20 cellular contexts compared by ENCODE assay signal in genomic region chr17:54947396-54947795, GRCh38. TPM values are rescaled to one million over a fixed set of nuclear protein-coding genes. Genes with fewer than 3 reads are reported as not detected.
"Had no signal": no experiment of that assay in that cellular context is flagged by ENCODE, and none has a peak within 500 bp of the region (broad histone marks: within the 10 kb centered on the region; RNA-seq: fewer than 3 reads in every experiment).

No MANE protein-coding gene starts in this region.

- H3K9me3 Mint-ChIP-seq: dendritic cell treated with granulocyte-macrophage colony-stimulating factor and Interleukin-4, amounts not matched to agents 40 ng/mL and 50 ng/mL, for 4 days; immature natural killer cell; mesothelial cell of epicardium had no signal

- ATAC-seq: right cardiac atrium had no signal

- FAIRE-seq: bronchial epithelial cell, TTC549 had no signal

- H3K27ac Mint-ChIP-seq: dendritic cell treated with granulocyte-macrophage colony-stimulating factor and Interleukin-4, amounts not matched to agents 40 ng/mL and 50 ng/mL, for 4 days; immature natural killer cell; mesothelial cell of epicardium had no signal

- H3K27ac ChIP-seq: prostate gland, skin epidermis, transverse colon, vagina had no signal

- H3K4me3 ChIP-seq: lung, prostate gland, skin epidermis, transverse colon, vagina had no signal

- H3K36me3 ChIP-seq: prostate gland, vagina had no signal

- H3K4me1 ChIP-seq: prostate gland, transverse colon, vagina had no signal

- DNase-seq: activated naive CD4-positive, alpha-beta T cell treated with Interleukin-2 at 50 U/mL for 16 hours; activated T-cell treated with anti-CD3 and anti-CD28 coated beads for 4 hours; aorta; effector memory CD4-positive, alpha-beta T cell; foreskin melanocyte; head of caudate nucleus; immature natural killer cell; right cardiac atrium; stimulated activated CD4-positive, alpha-beta T cell treated with anti-CD3 and anti-CD28 coated beads, Interleukin-4, amount 100 ng/mL, for 4 hours; stimulated activated CD8-positive, alpha-beta memory T cell treated with anti-CD3 and anti-CD28 coated beads, Interleukin-4, amount 100 ng/mL, for 48 hours; stimulated activated naive CD4-positive, alpha-beta T cell treated with Interleukin-2 at 50 U/mL for 16 hours; transverse colon had no signal

- H3K4me3 Mint-ChIP-seq: dendritic cell treated with granulocyte-macrophage colony-stimulating factor and Interleukin-4, amounts not matched to agents 40 ng/mL and 50 ng/mL, for 4 days; immature natural killer cell; mesothelial cell of epicardium had no signal

- H3K27me3 ChIP-seq: transverse colon, vagina had no signal

- H3K27me3 Mint-ChIP-seq: dendritic cell treated with granulocyte-macrophage colony-stimulating factor and Interleukin-4, amounts not matched to agents 40 ng/mL and 50 ng/mL, for 4 days had no signal

- H3K9me3 ChIP-seq: prostate gland, transverse colon, vagina had no signal

- H3K4me1 Mint-ChIP-seq: mesothelial cell of epicardium had no signal

RNA-seq across cellular contexts. Expression of gene TOM1L1, which starts 46.7 kb away (rescaled TPM):
- polyA plus RNA-seq: immature natural killer cell had no signal
